ENCODE assay signal across 8 cellular contexts in the genomic region with DNA sequence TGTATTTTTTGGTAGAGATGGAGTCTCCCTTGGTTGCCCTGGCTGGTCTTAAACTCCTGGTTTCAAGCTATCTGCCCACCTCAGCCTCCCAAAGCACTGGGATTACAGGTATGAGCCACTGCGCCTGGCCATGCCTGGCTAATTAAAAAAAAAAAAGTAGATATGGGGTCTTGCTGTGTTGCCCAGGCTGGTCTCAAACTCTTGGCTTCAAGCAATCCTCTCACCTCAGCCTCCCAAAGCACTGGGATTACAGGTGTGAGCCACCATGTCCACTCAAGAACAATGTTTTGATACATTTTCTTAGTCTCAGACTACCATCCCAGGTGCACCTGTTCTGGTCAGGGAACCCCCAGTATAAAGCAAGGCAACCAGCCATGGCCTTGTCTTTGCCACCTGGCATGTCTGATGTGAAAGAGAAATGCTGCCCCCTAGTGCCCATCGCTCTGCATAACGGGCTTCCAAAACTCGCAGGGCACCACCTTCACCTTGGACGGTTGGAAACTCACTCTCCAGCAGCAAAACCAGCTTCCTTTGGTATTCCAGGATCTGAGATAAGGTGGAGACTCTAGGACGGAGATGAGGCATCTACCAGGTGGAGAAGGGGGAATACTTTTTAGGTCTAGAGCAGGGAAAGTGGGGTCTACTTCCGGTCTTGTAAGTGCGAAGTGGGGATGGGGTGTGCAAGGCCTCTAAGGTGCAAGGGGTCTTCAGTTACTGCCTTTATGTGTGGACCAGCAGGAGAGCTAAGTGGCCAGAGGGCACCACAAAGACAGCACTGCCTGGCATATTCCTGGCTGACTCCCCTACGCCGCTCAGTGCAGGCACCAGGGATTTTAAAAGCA. TPM values are rescaled to one million over a fixed set of nuclear protein-coding genes. Genes with fewer than 3 reads are reported as not detected.
DNase-seq lines count a peak whose midpoint lies in the region; ATAC-seq and TF ChIP-seq lines count a peak whose summit lies in the region.

No MANE protein-coding gene starts in this region.

- H3K27me3 ChIP-seq in effector memory CD4-positive, alpha-beta T cell (replicated peaks; ENCODE audit: control insufficient read depth, insufficient read depth, low read length, poor library complexity, severe bottlenecking) = no peaks in the 10 kb centered on the region

- H3K9me3 Mint-ChIP-seq in activated CD4-positive, alpha-beta memory T cell treated with anti-CD3 and anti-CD28 coated beads, Interleukin-2, amount 10 ng/mL, durations not matched to agents 7 days and 5 days = no peaks in the 10 kb centered on the region
- peaks cover 7% of the 10 kb centered on the region for H3K9me3 Mint-ChIP-seq in memory B cell

- DNase-seq in A172 (ENCODE audit: low spot score) = peak; percentile 76
- DNase-seq in GM13976 (ENCODE audit: low spot score) = peak; percentile 83
- peak; percentile 78 for DNase-seq in NCI-H748 (lab: John Stamatoyannopoulos, UW; ENCODE audit: unreplicated experiment)
- DNase-seq in activated CD4-positive, alpha-beta memory T cell treated with anti-CD3 and anti-CD28 coated beads, Interleukin-2, amount 10 ng/mL, durations not matched to agents 7 days and 5 days = peak; percentile 81
- DNase-seq in effector memory CD4-positive, alpha-beta T cell = peak; percentile 35 to 63 (median 40)
- DNase-seq in memory B cell (ENCODE audit: low spot score in 2 of 2) = no peak
- DNase-seq in stimulated activated CD8-positive, alpha-beta memory T cell treated with anti-CD3 and anti-CD28 coated beads, Interleukin-4, amount 100 ng/mL, for 1 hour (ENCODE audit: low read depth in 2 of 2, low spot score in 1 of 2) = peak; percentile 32 to 59

- peaks cover 2% of the 10 kb centered on the region for H3K4me1 Mint-ChIP-seq in activated CD4-positive, alpha-beta memory T cell treated with anti-CD3 and anti-CD28 coated beads, Interleukin-2, amount 10 ng/mL, durations not matched to agents 7 days and 5 days
- H3K4me1 Mint-ChIP-seq in memory B cell = peaks cover 2% of the 10 kb centered on the region

- H3K9me3 ChIP-seq in effector memory CD4-positive, alpha-beta T cell (ENCODE audit: control insufficient read depth, low read length) = no peaks in the 10 kb centered on the region

- no peak overlapping the region for H3K4me3 ChIP-seq in effector memory CD4-positive, alpha-beta T cell (ENCODE audit: insufficient read depth, low read depth, low read length, poor library complexity, severe bottlenecking)

- TF ChIP-seq CTCF in GM13976 (IDR thresholded peaks at IDR 0.05; ENCODE audit: borderline replicate concordance, control extremely low read depth, extremely low read depth, insufficient read depth, missing control alignments) = peak; percentile 79

- CTCF ChIA-PET in activated CD4-positive, alpha-beta memory T cell treated with anti-CD3 and anti-CD28 coated beads, Interleukin-2, amount 10 ng/mL, durations not matched to agents 7 days and 5 days (lab: Charles Lee) = interaction anchor here (0.8 to 6.0 kb wide), 10 partner anchors 10 to 225 kb away, joined by 3 to 56 read pairs (median 5); no protein-coding TSS in a partner anchor

- no peaks in the 10 kb centered on the region for H3K36me3 Mint-ChIP-seq in activated CD4-positive, alpha-beta memory T cell treated with anti-CD3 and anti-CD28 coated beads, Interleukin-2, amount 10 ng/mL, durations not matched to agents 7 days and 5 days (ENCODE audit: low read depth)
- peaks cover 5% of the 10 kb centered on the region for H3K36me3 Mint-ChIP-seq in memory B cell

- peak; percentile 75 for ATAC-seq in HG03066 (IDR thresholded peaks at IDR 0.05; ENCODE audit: low read depth, unreplicated experiment)
- ATAC-seq in memory B cell (ENCODE audit: low read depth) = peak; percentile 41

- no peaks in the 10 kb centered on the region for H3K4me1 ChIP-seq in effector memory CD4-positive, alpha-beta T cell (ENCODE audit: control insufficient read depth, insufficient read depth, low read length, poor library complexity, severe bottlenecking)

- no peak overlapping the region for H3K27ac Mint-ChIP-seq in activated CD4-positive, alpha-beta memory T cell treated with anti-CD3 and anti-CD28 coated beads, Interleukin-2, amount 10 ng/mL, durations not matched to agents 7 days and 5 days
- H3K27ac Mint-ChIP-seq in memory B cell = no peak overlapping the region

- H3K27me3 Mint-ChIP-seq in activated CD4-positive, alpha-beta memory T cell treated with anti-CD3 and anti-CD28 coated beads, Interleukin-2, amount 10 ng/mL, durations not matched to agents 7 days and 5 days = peaks cover 4% of the 10 kb centered on the region
- H3K27me3 Mint-ChIP-seq in memory B cell = peaks cover 6% of the 10 kb centered on the region

- H3K27ac ChIP-seq in effector memory CD4-positive, alpha-beta T cell (ENCODE audit: insufficient read depth, low read length, poor library complexity, severe bottlenecking) = no peak overlapping the region

- no peak overlapping the region for H3K4me3 Mint-ChIP-seq in activated CD4-positive, alpha-beta memory T cell treated with anti-CD3 and anti-CD28 coated beads, Interleukin-2, amount 10 ng/mL, durations not matched to agents 7 days and 5 days
- no peak overlapping the region for H3K4me3 Mint-ChIP-seq in memory B cell

- in situ Hi-C loops in GM13976 (cut with MboI; ENCODE audit: low sequenced_read_pairs, unreplicated experiment) = loop anchor here (5.0 kb wide), 1 partner anchor 185 kb away; no protein-coding TSS in a partner anchor

- no peaks in the 10 kb centered on the region for H3K36me3 ChIP-seq in effector memory CD4-positive, alpha-beta T cell (ENCODE audit: control insufficient read depth, insufficient read depth, low read length)

- POLR2A ChIA-PET in activated CD4-positive, alpha-beta memory T cell treated with anti-CD3 and anti-CD28 coated beads, Interleukin-2, amount 10 ng/mL, durations not matched to agents 7 days and 5 days (lab: Charles Lee) = interaction anchor here (1.2 kb wide), 1 partner anchor 182 kb away, joined by 3 read pairs; no protein-coding TSS in a partner anchor

RNA-seq across cellular contexts. Expression of a gene that starts 47.7 kb away (rescaled TPM):
- total RNA-seq in A172 (2014; rRNA removed; shearing (Covaris generic)) = 29.9 and 32.9 TPM in 2 replicates
- total RNA-seq in activated CD4-positive, alpha-beta memory T cell treated with anti-CD3 and anti-CD28 coated beads, Interleukin-2, amount 10 ng/mL, durations not matched to agents 7 days and 5 days = 1 to 10 TPM; 5.9 to 6.5 TPM

Comparison
In these comparisons a context has a peak if more than half of its experiments do, and no peak if none do; other contexts are left out.
1. DNase-seq: peak in A172 (single experiment), GM13976 (single experiment), NCI-H748 (single experiment), activated CD4-positive, alpha-beta memory T cell treated with anti-CD3 and anti-CD28 coated beads, Interleukin-2, amount 10 ng/mL, durations not matched to agents 7 days and 5 days (single experiment), effector memory CD4-positive, alpha-beta T cell (3 of 3) and stimulated activated CD8-positive, alpha-beta memory T cell treated with anti-CD3 and anti-CD28 coated beads, Interleukin-4, amount 100 ng/mL, for 1 hour (2 of 2); none in memory B cell (0 of 2).